In genomic region chr4:15675363-15675762, GRCh38 we compare ENCODE assay signal across 24 cellular contexts. TPM values are rescaled to one million over a fixed set of nuclear protein-coding genes. Genes with fewer than 3 reads are reported as not detected.
DNase-seq lines count a peak whose midpoint lies in the region; ATAC-seq and TF ChIP-seq lines count a peak whose summit lies in the region.
"Had no signal": no experiment of that assay in that cellular context is flagged by ENCODE, and none has a peak within 500 bp of the region (broad histone marks: within the 10 kb centered on the region; RNA-seq: fewer than 3 reads in every experiment).

No MANE protein-coding gene starts in this region.

- peak overlapping the region; percentile 97 for H3K4me2 ChIP-seq in Loucy (ENCODE audit: low read depth, low read length, poor library complexity, severe bottlenecking)
- peak overlapping the region; percentile 79 for H3K4me2 ChIP-seq in SU-DHL-6 (ENCODE audit: low read depth, low read length, poor library complexity, severe bottlenecking)
- no peak overlapping the region for H3K4me2 ChIP-seq in trophoblast cell (ENCODE audit: low read length)
- H3K4me2 ChIP-seq: KMS-11, neural progenitor cell had no signal

- H3F3A ChIP-seq in Loucy (ENCODE audit: low read depth): peaks cover 21% of the 10 kb centered on the region
- peaks cover 32% of the 10 kb centered on the region for H3F3A ChIP-seq in SU-DHL-6 (ENCODE audit: insufficient read depth)

- no peak overlapping the region for H3K18ac ChIP-seq in trophoblast cell (ENCODE audit: low read length)

- no peaks in the 10 kb centered on the region for H3K27me3 ChIP-seq in Loucy (ENCODE audit: insufficient read depth, low read length, poor library complexity, severe bottlenecking)
- H3K27me3 ChIP-seq in SU-DHL-6 (ENCODE audit: low read length): no peaks in the 10 kb centered on the region
- no peaks in the 10 kb centered on the region for H3K27me3 ChIP-seq in trophoblast cell (ENCODE audit: insufficient read depth, low read length)
- H3K27me3 ChIP-seq: brain microvascular endothelial cell, neural progenitor cell, uterus had no signal

- WGBS in trophoblast cell (ENCODE audit: extremely low coverage, insufficient coverage, insufficient read length): no CpG with 5 or more reads among the region's 3 CpGs

- H2AK5ac ChIP-seq in trophoblast cell (ENCODE audit: low read length): no peak overlapping the region

- H2AFZ ChIP-seq in Loucy (ENCODE audit: low read length) (no peak overlapping the region), SU-DHL-6 (ENCODE audit: low read depth, low read length, severe bottlenecking) (no peak overlapping the region), trophoblast cell (ENCODE audit: insufficient read depth, low read length, poor library complexity) (no peak overlapping the region)
- H2AFZ ChIP-seq: neural progenitor cell had no signal

- H3K9me3 ChIP-seq in Loucy (ENCODE audit: insufficient read depth, low read depth, low read length) (no peaks in the 10 kb centered on the region), SU-DHL-6 (ENCODE audit: insufficient read depth, low read length) (no peaks in the 10 kb centered on the region), trophoblast cell (ENCODE audit: insufficient read depth, low read depth, low read length) (no peaks in the 10 kb centered on the region)
- H3K9me3 ChIP-seq: Caco-2, lower lobe of right lung, mucosa of descending colon, psoas muscle, uterus had no signal

- H3K36me3 ChIP-seq in Loucy (ENCODE audit: insufficient read depth, low read length) (no peaks in the 10 kb centered on the region), SU-DHL-6 (ENCODE audit: low read length) (peaks cover 7% of the 10 kb centered on the region; the same call in 1 of the 2 replicates), trophoblast cell (ENCODE audit: control insufficient read depth in 1 of 2, insufficient read depth in 2 of 2, low read length in 2 of 2) (no peaks in the 10 kb centered on the region)
- H3K36me3 ChIP-seq: brain microvascular endothelial cell, lower lobe of right lung, neural progenitor cell, uterus had no signal

- H3K4me1 ChIP-seq in Loucy (ENCODE audit: insufficient read depth, low read length, poor library complexity, severe bottlenecking) (peaks cover 72% of the 10 kb centered on the region), trophoblast cell (ENCODE audit: control insufficient read depth in 1 of 2, insufficient read depth in 2 of 2, low read length in 2 of 2) (peaks cover 0 to 4% of the 10 kb centered on the region in 2 experiments)
- H3K4me1 ChIP-seq: lower lobe of right lung, psoas muscle, uterus had no signal

- H2BK5ac ChIP-seq in trophoblast cell (ENCODE audit: low read depth, low read length, poor library complexity): no peak overlapping the region

- peak overlapping the region; percentile 79 for H3K4ac ChIP-seq in trophoblast cell (ENCODE audit: low read depth, low read length)

- H3K27ac ChIP-seq in SU-DHL-6 (ENCODE audit: low read depth, low read length) (peak overlapping the region; percentile 49), trophoblast cell (ENCODE audit: low read depth, low read length) (no peak overlapping the region)
- H3K27ac ChIP-seq: brain microvascular endothelial cell, KMS-11, lower lobe of right lung, neural progenitor cell, psoas muscle, uterus had no signal

- no peak overlapping the region for H2BK120ac ChIP-seq in trophoblast cell (ENCODE audit: insufficient read depth, low read length, poor library complexity)

- no peak overlapping the region for H3K4me3 ChIP-seq in GM12864 (ENCODE audit: low read depth, low read length)
- H3K4me3 ChIP-seq in Loucy (ENCODE audit: low read length, poor library complexity, severe bottlenecking): peak overlapping the region; percentile 96
- H3K4me3 ChIP-seq in SU-DHL-6 (ENCODE audit: insufficient read depth, low read length, poor library complexity, severe bottlenecking): no peak overlapping the region
- H3K4me3 ChIP-seq in trophoblast cell (ENCODE audit: low read depth, low read length): no peak overlapping the region
- H3K4me3 ChIP-seq: lower lobe of right lung, mucosa of descending colon, neural progenitor cell, psoas muscle, uterus had no signal

- DNase-seq in GM12864 (ENCODE audit: low read depth): no peak
- no peak for DNase-seq in trophoblast cell
- DNase-seq in nucleus accumbens (lab: John Stamatoyannopoulos, UW): no peak
- DNase-seq in activated CD8-positive, alpha-beta memory T cell treated with anti-CD3 and anti-CD28 coated beads, Interleukin-2, amount 50 U/mL, for 4 hours: no peak
- DNase-seq: activated CD4-positive, alpha-beta T cell treated with anti-CD3 and anti-CD28 coated beads, Interleukin-2, amount 50 U/mL, for 4 hours; activated effector memory CD4-positive, alpha-beta T cell treated with anti-CD3 and anti-CD28 coated beads, Interleukin-2, amount 50 U/mL, for 16 hours; activated naive CD8-positive, alpha-beta T cell treated with anti-CD3 and anti-CD28 coated beads, Interleukin-2, amount 50 U/mL, for 24 hours; brain microvascular endothelial cell; Caco-2; DMS79 treated with DMSO at 0.1 percent for 48 hours; HCEC 1CT; lower lobe of right lung; mucosa of descending colon; NCI-H1105; NCI-H2029 treated with DMSO at 0.1 percent for 48 hours; NCI-H345; psoas muscle; uterus had no signal

- peaks cover 2% of the 10 kb centered on the region for H3K79me1 ChIP-seq in trophoblast cell (ENCODE audit: low read length)

- no peaks in the 10 kb centered on the region for H3K9me2 ChIP-seq in Loucy (replicated peaks; ENCODE audit: low read depth, low read length)
- H3K9me2 ChIP-seq in SU-DHL-6 (replicated peaks; ENCODE audit: insufficient read depth, low read length): no peaks in the 10 kb centered on the region

- H3K14ac ChIP-seq in trophoblast cell (ENCODE audit: low read length): no peak overlapping the region

- TF ChIP-seq CTCF in GM12864 (IDR thresholded peaks at IDR 0.05; ENCODE audit: low read depth, low read length, missing control alignments): peak; percentile 14
- TF ChIP-seq CTCF in Loucy (conservative IDR thresholded peaks at IDR 0.05; ENCODE audit: low read length): peak; percentile 40
- no peak for TF ChIP-seq CTCF in SU-DHL-6 (IDR thresholded peaks at IDR 0.05; ENCODE audit: insufficient read depth, low read length, poor library complexity, severe bottlenecking)

- H4K12ac ChIP-seq in trophoblast cell (ENCODE audit: low read depth, low read length): no peak overlapping the region

- no peak overlapping the region for H2BK12ac ChIP-seq in trophoblast cell (ENCODE audit: low read length)

- H4K20me1 ChIP-seq in Loucy (ENCODE audit: insufficient read depth, low read length, poor library complexity, severe bottlenecking) (peaks cover 3% of the 10 kb centered on the region), SU-DHL-6 (ENCODE audit: low read depth, low read length) (no peaks in the 10 kb centered on the region)

- H4K91ac ChIP-seq in trophoblast cell (ENCODE audit: low read depth, low read length): no peak overlapping the region

- H3K79me2 ChIP-seq in Loucy (ENCODE audit: insufficient read depth, low read length): peaks cover 84% of the 10 kb centered on the region
- H3K79me2 ChIP-seq in SU-DHL-6 (ENCODE audit: insufficient read depth, low read length): peaks cover 93% of the 10 kb centered on the region
- peaks cover 6% of the 10 kb centered on the region for H3K79me2 ChIP-seq in trophoblast cell (ENCODE audit: control insufficient read depth, insufficient read depth, low read length, poor library complexity)

- H3K9ac ChIP-seq in Loucy (ENCODE audit: low read depth, low read length, poor library complexity, severe bottlenecking) (peak overlapping the region; percentile 28), SU-DHL-6 (ENCODE audit: low read length) (no peak overlapping the region; the same call in 1 of the 2 replicates), trophoblast cell (ENCODE audit: low read length) (no peak overlapping the region)
- H3K9ac ChIP-seq: KMS-11, neural progenitor cell had no signal

- no peak overlapping the region for H4K8ac ChIP-seq in trophoblast cell (ENCODE audit: low read depth, low read length)

- ATAC-seq in HG02678 (IDR thresholded peaks at IDR 0.05; ENCODE audit: unreplicated experiment): no peak
- ATAC-seq: activated naive CD8-positive, alpha-beta T cell treated with anti-CD3 and anti-CD28 coated beads, Interleukin-2, amount 50 U/mL, for 24 hours; lower lobe of right lung; mucosa of descending colon; psoas muscle; stimulated activated effector memory CD8-positive, alpha-beta T cell treated with anti-CD3 and anti-CD28 coated beads, Interleukin-12 subunit alpha, Interleukin-12 subunit beta, amount 100 ng/mL, for 72 hours had no signal

- no peak overlapping the region for H3K23ac ChIP-seq in trophoblast cell (ENCODE audit: low read length)

RNA-seq across cellular contexts. Expression of gene FAM200B, which starts 6.3 kb away (rescaled TPM):
- polyA plus RNA-seq in trophoblast cell (2013): 60.1 and 63.5 TPM in 2 replicates

RNA-seq across cellular contexts. Expression of gene FBXL5, which starts 20.2 kb away (rescaled TPM):
- 32.4 and 32.8 TPM in 2 replicates for polyA plus RNA-seq in trophoblast cell (2013)

RNA-seq across cellular contexts. Expression of gene BST1, which starts 27.5 kb away (rescaled TPM):
- polyA plus RNA-seq in trophoblast cell (2013): 0.24 and 0.40 TPM in 2 replicates
